ENCODE assay signal across 18 cellular contexts in the genomic region with DNA sequence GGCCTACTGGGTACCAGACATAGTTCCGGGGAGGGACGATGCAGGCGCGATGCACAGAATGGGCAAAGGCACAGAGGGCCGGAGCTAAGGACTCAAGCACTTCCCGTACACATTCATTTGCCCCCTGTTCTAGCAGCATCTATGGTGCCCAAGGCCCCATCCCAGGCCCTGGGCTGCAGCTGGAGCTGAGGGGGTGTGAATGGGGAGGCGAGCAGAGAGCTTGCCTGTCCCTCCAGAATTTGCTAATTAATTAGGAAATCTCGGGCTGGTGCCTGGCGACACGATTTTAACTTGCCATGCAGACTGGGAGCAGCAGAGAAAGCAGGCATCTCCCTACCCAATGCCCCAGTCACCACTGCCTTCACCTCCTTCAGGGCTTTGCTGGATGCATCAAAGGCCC. TPM values are rescaled to one million over a fixed set of nuclear protein-coding genes. Genes with fewer than 3 reads are reported as not detected.
A peak's percentile ranks its signal among the peaks of the same experiment; 100 is the strongest.
DNase-seq lines count a peak whose midpoint lies in the region; ATAC-seq, FAIRE-seq and TF ChIP-seq lines count a peak whose summit lies in the region.
"Had no signal": no experiment of that assay in that cellular context is flagged by ENCODE, and none has a peak within 500 bp of the region (broad histone marks: within the 10 kb centered on the region; RNA-seq: fewer than 3 reads in every experiment).

No MANE protein-coding gene starts in this region.

- DNase-seq in MCF 10A (ENCODE audit: unreplicated experiment): no peak
- no peak for DNase-seq in breast epithelium (ENCODE audit: low spot score in 2 of 2)
- peak; percentile 23 for DNase-seq in RWPE2 (ENCODE audit: low spot score)
- DNase-seq in kidney: peak; percentile 48
- DNase-seq in GM12891 (ENCODE audit: insufficient read length, low spot score): no peak
- no peak for DNase-seq in activated CD4-positive, alpha-beta T cell treated with anti-CD3 and anti-CD28 coated beads, Interleukin-2, amount 10 ng/mL, durations not matched to agents 7 days and 5 days
- DNase-seq in activated T-cell treated with anti-CD3 and anti-CD28 coated beads, Interleukin-2, amount 50 U/mL, for 24 hours: no peak
- no peak for DNase-seq in NCI-H146 treated with DMSO at 0.1 percent for 48 hours (lab: John Stamatoyannopoulos, UW; ENCODE audit: unreplicated experiment)
- DNase-seq: C1 segment of cervical spinal cord, DMS 273 treated with DMSO at 0.1 percent for 48 hours, EL, NCI-H1417, NCI-H2029 treated with DMSO at 0.1 percent for 48 hours, NCI-H748 treated with DMSO at 0.1 percent for 48 hours, OCI-M1 had no signal

- peaks cover 25% of the 10 kb centered on the region for H3K36me3 Mint-ChIP-seq in MCF 10A (ENCODE audit: insufficient read depth, unreplicated experiment)
- H3K36me3 Mint-ChIP-seq in activated CD4-positive, alpha-beta T cell treated with anti-CD3 and anti-CD28 coated beads, Interleukin-2, amount 10 ng/mL, durations not matched to agents 7 days and 5 days (ENCODE audit: low read depth): no peaks in the 10 kb centered on the region
- H3K36me3 Mint-ChIP-seq in activated T-cell treated with anti-CD3 and anti-CD28 coated beads, Interleukin-2, amount 50 U/mL, for 24 hours (ENCODE audit: low read depth): no peaks in the 10 kb centered on the region

- TF ChIP-seq POLR2A in breast epithelium (IDR thresholded peaks at IDR 0.05): no peak
- TF ChIP-seq POLR2A in GM12891 (IDR thresholded peaks at IDR 0.05; ENCODE audit: low read depth, low read length): no peak

- POLR2A ChIA-PET in MCF 10A (lab: Yijun Ruan, JAX): interaction anchor here (0.6 to 1.1 kb wide), 3 partner anchors 28 to 66 kb away, joined by 3 to 4 read pairs (median 4); no protein-coding TSS in a partner anchor
- POLR2A ChIA-PET in activated CD4-positive, alpha-beta T cell treated with anti-CD3 and anti-CD28 coated beads, Interleukin-2, amount 10 ng/mL, durations not matched to agents 7 days and 5 days (lab: Charles Lee): no interaction called here

- CTCF ChIA-PET in MCF 10A (lab: Yijun Ruan, JAX): interaction anchor here (0.8 to 1.3 kb wide), 3 partner anchors 11 to 40 kb away, joined by 3 read pairs; no protein-coding TSS in a partner anchor
- CTCF ChIA-PET in activated CD4-positive, alpha-beta T cell treated with anti-CD3 and anti-CD28 coated beads, Interleukin-2, amount 10 ng/mL, durations not matched to agents 7 days and 5 days (lab: Charles Lee): interaction anchor here (0.8 to 1.7 kb wide), 2 partner anchors 9 to 41 kb away, joined by 4 to 6 read pairs; no protein-coding TSS in a partner anchor

- no peaks in the 10 kb centered on the region for H3K27me3 ChIP-seq in breast epithelium
- H3K27me3 ChIP-seq in RWPE2 (ENCODE audit: insufficient read depth, poor library complexity, severe bottlenecking): no peaks in the 10 kb centered on the region

- H3K4me1 ChIP-seq in breast epithelium (no peaks in the 10 kb centered on the region), RWPE2 (ENCODE audit: insufficient read depth, poor library complexity, severe bottlenecking) (peaks cover 17% of the 10 kb centered on the region), kidney (ENCODE audit: control insufficient read depth in 1 of 2, insufficient read depth in 1 of 2, low read depth in 1 of 2, low read length in 2 of 2) (peaks cover 0 to 3% of the 10 kb centered on the region in 2 donors)

- FAIRE-seq in kidney (lab: Jason Lieb, UNC) (no peak), GM12891 (lab: Jason Lieb, UNC) (no peak)
- FAIRE-seq: A204.1, HTR-8/SVneo had no signal

- no peaks in the 10 kb centered on the region for H3K27me3 Mint-ChIP-seq in MCF 10A (ENCODE audit: insufficient read depth, unreplicated experiment)
- no peaks in the 10 kb centered on the region for H3K27me3 Mint-ChIP-seq in activated CD4-positive, alpha-beta T cell treated with anti-CD3 and anti-CD28 coated beads, Interleukin-2, amount 10 ng/mL, durations not matched to agents 7 days and 5 days
- no peaks in the 10 kb centered on the region for H3K27me3 Mint-ChIP-seq in activated T-cell treated with anti-CD3 and anti-CD28 coated beads, Interleukin-2, amount 50 U/mL, for 24 hours

- BruUV-seq in MCF 10A (replicated peaks; lab: Mats Ljungman, UMichigan): no TSS peak

- H3K9me3 ChIP-seq in breast epithelium (no peaks in the 10 kb centered on the region), RWPE2 (ENCODE audit: severe bottlenecking) (no peaks in the 10 kb centered on the region), kidney (ENCODE audit: control insufficient read depth in 1 of 2, low read length in 2 of 2) (no peaks in the 10 kb centered on the region)

- H3K27ac Mint-ChIP-seq in MCF 10A (ENCODE audit: low read depth, unreplicated experiment): peak overlapping the region; percentile 27
- H3K27ac Mint-ChIP-seq in activated CD4-positive, alpha-beta T cell treated with anti-CD3 and anti-CD28 coated beads, Interleukin-2, amount 10 ng/mL, durations not matched to agents 7 days and 5 days: no peak overlapping the region
- no peak overlapping the region for H3K27ac Mint-ChIP-seq in activated T-cell treated with anti-CD3 and anti-CD28 coated beads, Interleukin-2, amount 50 U/mL, for 24 hours

- H3K4me3 Mint-ChIP-seq in MCF 10A (ENCODE audit: unreplicated experiment): no peak overlapping the region
- H3K4me3 Mint-ChIP-seq in activated CD4-positive, alpha-beta T cell treated with anti-CD3 and anti-CD28 coated beads, Interleukin-2, amount 10 ng/mL, durations not matched to agents 7 days and 5 days: no peak overlapping the region
- H3K4me3 Mint-ChIP-seq in activated T-cell treated with anti-CD3 and anti-CD28 coated beads, Interleukin-2, amount 50 U/mL, for 24 hours: no peak overlapping the region

- 0 out of 3 replicates have a peak, but pooled peaks have one; percentile 0 for ATAC-seq in RWPE2 (ENCODE audit: low read depth)

- H3K4me3 ChIP-seq in breast epithelium (no peak overlapping the region), RWPE2 (ENCODE audit: severe bottlenecking) (no peak overlapping the region), kidney (ENCODE audit: low read length in 2 of 2) (no peak overlapping the region)

- H3K9ac ChIP-seq in kidney (ENCODE audit: low read length in 2 of 2): no peak overlapping the region

- H3K36me3 ChIP-seq in breast epithelium (no peaks in the 10 kb centered on the region), RWPE2 (ENCODE audit: low read depth) (peaks cover 22% of the 10 kb centered on the region), kidney (ENCODE audit: control insufficient read depth in 1 of 2, insufficient read depth in 2 of 2, low read length in 2 of 2) (peaks cover 0 to 2% of the 10 kb centered on the region in 2 donors)

- H3K9me3 Mint-ChIP-seq in MCF 10A (ENCODE audit: unreplicated experiment): no peaks in the 10 kb centered on the region
- no peaks in the 10 kb centered on the region for H3K9me3 Mint-ChIP-seq in activated CD4-positive, alpha-beta T cell treated with anti-CD3 and anti-CD28 coated beads, Interleukin-2, amount 10 ng/mL, durations not matched to agents 7 days and 5 days
- no peaks in the 10 kb centered on the region for H3K9me3 Mint-ChIP-seq in activated T-cell treated with anti-CD3 and anti-CD28 coated beads, Interleukin-2, amount 50 U/mL, for 24 hours

- H3K27ac ChIP-seq in breast epithelium (no peak overlapping the region), RWPE2 (ENCODE audit: poor library complexity, severe bottlenecking) (peak overlapping the region; percentile 3), kidney (ENCODE audit: low read depth in 2 of 2, low read length in 2 of 2) (no peak overlapping the region)
- H3K27ac ChIP-seq: HL-60 had no signal

- TF ChIP-seq CTCF in MCF 10A (IDR thresholded peaks at IDR 0.05; ENCODE audit: unreplicated experiment) (no peak), breast epithelium (IDR thresholded peaks at IDR 0.05) (no peak), RWPE2 (IDR thresholded peaks at IDR 0.05; ENCODE audit: poor library complexity, severe bottlenecking) (no peak), kidney (IDR thresholded peaks at IDR 0.05; ENCODE audit: borderline replicate concordance, extremely low read depth, insufficient read depth) (no peak)

- H3K4me1 Mint-ChIP-seq in MCF 10A (ENCODE audit: insufficient read depth, unreplicated experiment): peaks cover 21% of the 10 kb centered on the region
- H3K4me1 Mint-ChIP-seq in activated CD4-positive, alpha-beta T cell treated with anti-CD3 and anti-CD28 coated beads, Interleukin-2, amount 10 ng/mL, durations not matched to agents 7 days and 5 days: peaks cover 5% of the 10 kb centered on the region
- peaks cover 12% of the 10 kb centered on the region for H3K4me1 Mint-ChIP-seq in activated T-cell treated with anti-CD3 and anti-CD28 coated beads, Interleukin-2, amount 50 U/mL, for 24 hours (ENCODE audit: low read depth)

- intact Hi-C loops in MCF 10A (cut with micrococcal nuclease) (loop anchor here (5.0 kb wide), 1 partner anchor 43 kb away; no protein-coding TSS in a partner anchor), breast epithelium (cut with DNase I; ENCODE audit: low total_unique reads) (no loop called here), kidney (cut with DNase I) (no loop called here)

TF ChIP-seq in GM12891, 5 proteins besides CTCF, POLR2A, EP300 and RAD21:
- TF ChIP-seq POU2F2 (IDR thresholded peaks at IDR 0.05; ENCODE audit: low read depth, low read length) (no peak), TAF1 (IDR thresholded peaks at IDR 0.05; ENCODE audit: low read depth, low read length) (no peak), SPI1 (IDR thresholded peaks at IDR 0.05; ENCODE audit: low read depth, low read length) (no peak), POLR2AphosphoS5 (IDR thresholded peaks at IDR 0.05; ENCODE audit: low read depth, low read length) (no peak), PAX5 (IDR thresholded peaks at IDR 0.05; ENCODE audit: insufficient read depth, low read length, severe bottlenecking) (no peak)

RNA-seq across cellular contexts. Expression of a gene that starts 35.9 kb away (rescaled TPM):
- 206 and 248 TPM in 2 replicates for total RNA-seq in MCF 10A (2022)
- total RNA-seq in breast epithelium: 10 to 100 TPM in 2 of 3 donors, 1 to 10 TPM in 1; 5.8 to 18.4 (median 16.7) TPM
- total RNA-seq in kidney: 34.2 TPM
- polyA plus RNA-seq in kidney (ENCODE audit: insufficient read depth, low read depth, low replicate concordance): 5.5 TPM
- polyA plus RNA-seq in GM12891 (2012; ENCODE audit: low read depth, missing spikeins): 0.14 TPM
- not detected for total RNA-seq in activated CD4-positive, alpha-beta T cell treated with anti-CD3 and anti-CD28 coated beads, Interleukin-2, amount 10 ng/mL, durations not matched to agents 7 days and 5 days

RNA-seq across cellular contexts. Expression of a gene that starts 46.5 kb away (rescaled TPM):
- 0.20 TPM in 1 of 2 replicates, not detected in the other for total RNA-seq in MCF 10A (2022)
- total RNA-seq in breast epithelium: not detected
- total RNA-seq in kidney: 5.0 TPM
- polyA plus RNA-seq in kidney (ENCODE audit: insufficient read depth, low read depth, low replicate concordance): 12.0 TPM
- not detected for polyA plus RNA-seq in GM12891 (2012; ENCODE audit: low read depth, missing spikeins)
- 1 to 10 TPM in 1 of 2 experiments, under 1 TPM in 1; 0.67 to 1.1 TPM for total RNA-seq in activated CD4-positive, alpha-beta T cell treated with anti-CD3 and anti-CD28 coated beads, Interleukin-2, amount 10 ng/mL, durations not matched to agents 7 days and 5 days

Comparison
In these comparisons a context has a peak if more than half of its experiments do, and no peak if none do; other contexts are left out.
1. DNase-seq: peak in RWPE2 (single experiment) and kidney (single experiment); none in MCF 10A (single experiment), breast epithelium (0 of 2), GM12891 (single experiment), activated CD4-positive, alpha-beta T cell treated with anti-CD3 and anti-CD28 coated beads, Interleukin-2, amount 10 ng/mL, durations not matched to agents 7 days and 5 days (single experiment), activated T-cell treated with anti-CD3 and anti-CD28 coated beads, Interleukin-2, amount 50 U/mL, for 24 hours (single experiment) and NCI-H146 treated with DMSO at 0.1 percent for 48 hours (single experiment).
2. RNA of a gene that starts 35.9 kb away (total RNA-seq): 206 to 248 TPM in MCF 10A, 34.2 TPM in kidney (single experiment) and 5.8 to 18.4 TPM in breast epithelium; not detected in activated CD4-positive, alpha-beta T cell treated with anti-CD3 and anti-CD28 coated beads, Interleukin-2, amount 10 ng/mL, durations not matched to agents 7 days and 5 days; every median in the first group is over 4 times any median in the second.